ENCODE assay signal across 18 cellular contexts in genomic region chr13:89375839-89376238, GRCh38.
DNase-seq lines count a peak whose midpoint lies in the region; ATAC-seq, FAIRE-seq and TF ChIP-seq lines count a peak whose summit lies in the region.
"Had no signal": no experiment of that assay in that cellular context is flagged by ENCODE, and none has a peak within 500 bp of the region (broad histone marks: within the 10 kb centered on the region; RNA-seq: fewer than 3 reads in every experiment).

No MANE protein-coding gene starts in this region.

- DNase-seq in MCF 10A (ENCODE audit: unreplicated experiment) (peak; percentile 49), breast epithelium (ENCODE audit: low spot score in 2 of 2) (no peak), astrocyte of the cerebellum (ENCODE audit: low read depth) (peak; percentile 78), fibroblast of pulmonary artery (ENCODE audit: low read depth) (peak; percentile 93), stromal cell of bone marrow (ENCODE audit: low read depth) (peak; percentile 25), middle frontal gyrus (ENCODE audit: extremely low spot score, low spot score) (no peak), small intestine (no peak)
- DNase-seq: activated CD4-positive, alpha-beta T cell treated with anti-CD3 and anti-CD28 coated beads for 1 hour; activated naive CD8-positive, alpha-beta T cell treated with anti-CD3 and anti-CD28 coated beads, Interleukin-2, amount 50 U/mL, for 24 hours; activated T-cell treated with anti-CD3 and anti-CD28 coated beads for 4 hours; Calu3; effector CD8-positive, alpha-beta T cell; NCI-H2107; occipital lobe; SW 1271; tibial artery had no signal

- H3K36me3 Mint-ChIP-seq in MCF 10A (ENCODE audit: insufficient read depth, unreplicated experiment) = no peaks in the 10 kb centered on the region

- no peak for FAIRE-seq in small intestine (lab: Jason Lieb, UNC)

- no TSS peak for BruUV-seq in MCF 10A (replicated peaks; lab: Mats Ljungman, UMichigan)

- CTCF ChIA-PET in MCF 10A (lab: Yijun Ruan, JAX) = no interaction called here

- TF ChIP-seq POLR2A in breast epithelium (IDR thresholded peaks at IDR 0.05) = no peak

- no peak for ATAC-seq in HG02973 (IDR thresholded peaks at IDR 0.05; ENCODE audit: unreplicated experiment)
- ATAC-seq: activated naive CD8-positive, alpha-beta T cell treated with anti-CD3 and anti-CD28 coated beads, Interleukin-2, amount 50 U/mL, for 24 hours had no signal

- H3K27ac ChIP-seq in breast epithelium (no peak overlapping the region), small intestine (ENCODE audit: low read depth in 1 of 2, low read length in 1 of 2) (no peak overlapping the region)
- H3K27ac ChIP-seq: tibial artery had no signal

- H3K36me3 ChIP-seq in breast epithelium (peaks cover 3% of the 10 kb centered on the region), small intestine (ENCODE audit: control insufficient read depth in 2 of 2, insufficient read depth in 2 of 2, low read length in 2 of 2) (no peaks in the 10 kb centered on the region)
- H3K36me3 ChIP-seq: tibial artery had no signal

- no peak for TF ChIP-seq CTCF in MCF 10A (IDR thresholded peaks at IDR 0.05; ENCODE audit: unreplicated experiment)
- no peak for TF ChIP-seq CTCF in breast epithelium (IDR thresholded peaks at IDR 0.05)
- TF ChIP-seq CTCF in astrocyte of the cerebellum (IDR thresholded peaks at IDR 0.05; ENCODE audit: low read depth, low read length, missing control alignments) = no peak
- no peak for TF ChIP-seq CTCF in fibroblast of pulmonary artery (IDR thresholded peaks at IDR 0.05; ENCODE audit: low read length, missing control alignments)

- in situ Hi-C loops in astrocyte of the cerebellum (cut with HindIII; ENCODE audit: low sequenced_read_pairs) = no loop called here

- no peak overlapping the region for H3K4me3 ChIP-seq in breast epithelium
- H3K4me3 ChIP-seq in astrocyte of the cerebellum (ENCODE audit: low read depth, low read length) = no peak overlapping the region
- H3K4me3 ChIP-seq in fibroblast of pulmonary artery (replicated peaks; ENCODE audit: low read depth, low read length) = no peak overlapping the region
- H3K4me3 ChIP-seq in small intestine (ENCODE audit: low read depth in 1 of 2, low read length in 2 of 2) = no peak overlapping the region
- H3K4me3 ChIP-seq: lung, tibial artery had no signal

- H3K4me1 ChIP-seq in breast epithelium (no peaks in the 10 kb centered on the region), small intestine (ENCODE audit: control insufficient read depth in 2 of 2, insufficient read depth in 1 of 2, low read depth in 1 of 2, low read length in 1 of 2) (no peaks in the 10 kb centered on the region)
- H3K4me1 ChIP-seq: tibial artery had no signal

- H3K9me3 ChIP-seq in breast epithelium (no peaks in the 10 kb centered on the region), small intestine (ENCODE audit: control insufficient read depth, low read depth) (no peaks in the 10 kb centered on the region)
- H3K9me3 ChIP-seq: tibial artery had no signal

- POLR2A ChIA-PET in MCF 10A (lab: Yijun Ruan, JAX) = interaction anchor here (1.2 kb wide), 1 partner anchor 9 kb away, joined by 4 read pairs; no protein-coding TSS in a partner anchor

- no peak overlapping the region for H3K27ac Mint-ChIP-seq in MCF 10A (ENCODE audit: low read depth, unreplicated experiment)
- H3K27ac Mint-ChIP-seq: activated naive CD8-positive, alpha-beta T cell treated with anti-CD3 and anti-CD28 coated beads, Interleukin-2, amount 50 U/mL, for 24 hours had no signal

- 45 to 68% (median 52%) methylated on average over 2 of the region's 2 CpGs for WGBS in small intestine, 3 donors

- no peaks in the 10 kb centered on the region for H3K9me3 Mint-ChIP-seq in MCF 10A (ENCODE audit: unreplicated experiment)

- no peak overlapping the region for H3K4me3 Mint-ChIP-seq in MCF 10A (ENCODE audit: unreplicated experiment)
- H3K4me3 Mint-ChIP-seq: activated naive CD8-positive, alpha-beta T cell treated with anti-CD3 and anti-CD28 coated beads, Interleukin-2, amount 50 U/mL, for 24 hours had no signal

- no peaks in the 10 kb centered on the region for H3K27me3 Mint-ChIP-seq in MCF 10A (ENCODE audit: insufficient read depth, unreplicated experiment)
- H3K27me3 Mint-ChIP-seq: activated naive CD8-positive, alpha-beta T cell treated with anti-CD3 and anti-CD28 coated beads, Interleukin-2, amount 50 U/mL, for 24 hours had no signal

- peaks cover 9% of the 10 kb centered on the region for H3K4me1 Mint-ChIP-seq in MCF 10A (ENCODE audit: insufficient read depth, unreplicated experiment)
- H3K4me1 Mint-ChIP-seq: activated naive CD8-positive, alpha-beta T cell treated with anti-CD3 and anti-CD28 coated beads, Interleukin-2, amount 50 U/mL, for 24 hours had no signal

- H3K27me3 ChIP-seq in breast epithelium (no peaks in the 10 kb centered on the region), small intestine (ENCODE audit: control insufficient read depth in 2 of 2, insufficient read depth in 2 of 2, low read length in 2 of 2) (no peaks in the 10 kb centered on the region)
- H3K27me3 ChIP-seq: tibial artery had no signal

- intact Hi-C loops in MCF 10A (cut with micrococcal nuclease) = no loop called here
- intact Hi-C loops in breast epithelium (cut with DNase I; ENCODE audit: low total_unique reads) = no loop called here

Comparison
In these comparisons a context has a peak if more than half of its experiments do, and no peak if none do; other contexts are left out.
1. DNase-seq: peak in MCF 10A (single experiment), astrocyte of the cerebellum (single experiment), fibroblast of pulmonary artery (single experiment) and stromal cell of bone marrow (single experiment); none in breast epithelium (0 of 2), middle frontal gyrus (single experiment) and small intestine (single experiment).